In the genomic region with DNA sequence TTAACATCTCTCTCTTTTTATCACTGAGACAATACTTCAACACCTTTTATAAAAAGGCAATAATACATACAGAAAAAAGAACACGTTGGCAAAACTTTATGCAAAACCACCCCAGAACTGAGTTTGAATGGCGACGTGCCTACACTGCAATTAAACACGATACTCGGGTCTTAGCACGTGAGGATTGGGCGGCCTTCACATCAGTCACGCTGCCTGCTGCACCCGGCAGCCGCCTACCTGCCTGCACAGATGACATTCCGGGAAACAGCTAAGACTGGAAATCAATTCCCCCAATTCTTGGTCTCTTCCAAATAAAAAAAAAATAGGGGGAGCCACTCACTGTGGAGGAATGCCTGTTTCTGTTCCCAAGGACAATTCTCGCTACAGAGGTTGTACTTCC, we compare ENCODE assay signal across 23 cellular contexts.
"Had no signal": no experiment of that assay in that cellular context is flagged by ENCODE, and none has a peak within 500 bp of the region (broad histone marks: within the 10 kb centered on the region; RNA-seq: fewer than 3 reads in every experiment).

No MANE protein-coding gene starts in this region.

- H3K36me3 ChIP-seq: esophagus muscularis mucosa, right lobe of liver, thoracic aorta, transverse colon had no signal

- H3K4me3 ChIP-seq: esophagus muscularis mucosa, gastroesophageal sphincter, lung, psoas muscle, right lobe of liver, thoracic aorta, transverse colon had no signal

- ATAC-seq: gastroesophageal sphincter; left cardiac atrium; left ventricle myocardium superior; natural killer cell treated with Interleukin-12 subunit alpha and Interleukin-12 subunit beta and Interleukin-15 and Interleukin-18, amount 100 ng/mL, for 72 hours; psoas muscle; right lobe of liver; stimulated activated memory B cell treated with anti-CD40 and anti-IgM and Interleukin-4, amounts not matched to agents 10 μg/mL and 1 μg/mL and 100 μg/mL, for 72 hours; stimulated activated naive CD8-positive, alpha-beta T cell treated with anti-CD3 and anti-CD28 coated beads, Interleukin-15, amount 100 ng/mL, for 72 hours had no signal

- H3K36me3 Mint-ChIP-seq: immature natural killer cell; natural killer cell treated with Interleukin-12 subunit alpha and Interleukin-12 subunit beta and Interleukin-15 and Interleukin-18, amount 100 ng/mL, for 72 hours; stimulated activated memory B cell treated with anti-CD40 and anti-IgM and Interleukin-4, amounts not matched to agents 10 μg/mL and 1 μg/mL and 100 μg/mL, for 72 hours had no signal

- DNase-seq: cortex of kidney; effector memory CD4-positive, alpha-beta T cell; glutamatergic neuron; immature natural killer cell; left cardiac atrium; left ventricle myocardium superior; mesenchymal stem cell; midbrain; psoas muscle; retina; right lobe of liver; stimulated activated CD4-positive, alpha-beta T cell treated with anti-CD3 and anti-CD28 coated beads, Interleukin-15, amount 100 ng/mL, for 24 hours; stimulated activated CD4-positive, alpha-beta T cell treated with anti-CD3 and anti-CD28 coated beads, Interleukin-1b, Interleukin-23, amount 100 ng/mL, for 48 hours; stimulated activated CD4-positive, alpha-beta T cell treated with anti-CD3 and anti-CD28 coated beads, Interleukin-4, amount 100 ng/mL, for 24 hours; stimulated activated naive CD8-positive, alpha-beta T cell treated with anti-CD3 and anti-CD28 coated beads, Interleukin-15, amount 100 ng/mL, for 72 hours; transverse colon had no signal

- H3K9me3 Mint-ChIP-seq: immature natural killer cell; natural killer cell treated with Interleukin-12 subunit alpha and Interleukin-12 subunit beta and Interleukin-15 and Interleukin-18, amount 100 ng/mL, for 72 hours; stimulated activated memory B cell treated with anti-CD40 and anti-IgM and Interleukin-4, amounts not matched to agents 10 μg/mL and 1 μg/mL and 100 μg/mL, for 72 hours; stimulated activated naive CD8-positive, alpha-beta T cell treated with anti-CD3 and anti-CD28 coated beads, Interleukin-15, amount 100 ng/mL, for 72 hours had no signal

- H3K27ac Mint-ChIP-seq: immature natural killer cell; natural killer cell treated with Interleukin-12 subunit alpha and Interleukin-12 subunit beta and Interleukin-15 and Interleukin-18, amount 100 ng/mL, for 72 hours; stimulated activated memory B cell treated with anti-CD40 and anti-IgM and Interleukin-4, amounts not matched to agents 10 μg/mL and 1 μg/mL and 100 μg/mL, for 72 hours had no signal

- H3K9me3 ChIP-seq: esophagus muscularis mucosa, gastroesophageal sphincter, psoas muscle, right lobe of liver, thoracic aorta, transverse colon had no signal

- H3K4me1 ChIP-seq: esophagus muscularis mucosa, gastroesophageal sphincter, psoas muscle, right lobe of liver, transverse colon had no signal

- H3K27ac ChIP-seq: epithelial cell of prostate, esophagus muscularis mucosa, gastroesophageal sphincter, psoas muscle, right lobe of liver, thoracic aorta, transverse colon had no signal

- H3K27me3 ChIP-seq: esophagus muscularis mucosa, gastroesophageal sphincter, right lobe of liver, transverse colon had no signal
